In genomic region chr11:43790444-43790794, GRCh38 we compare ENCODE assay signal across 2 cellular contexts.
A peak's percentile ranks its signal among the peaks of the same experiment; 100 is the strongest.
TF ChIP-seq lines count a peak whose summit lies in the region.

No MANE protein-coding gene starts in this region.

TF ChIP-seq in A549, 52 proteins besides CTCF, POLR2A, EP300 and RAD21:
- TF ChIP-seq CEBPB (IDR thresholded peaks at IDR 0.05) = no peak
TF ChIP-seq in A549: peak in this region for 0.

TF ChIP-seq in IMR-90, 13 proteins besides CTCF, POLR2A, EP300 and RAD21:
- no peak for TF ChIP-seq BHLHE40 (IDR thresholded peaks at IDR 0.05; ENCODE audit: low read depth, low read length)
- peak; percentile 72 for TF ChIP-seq CEBPB (IDR thresholded peaks at IDR 0.05; ENCODE audit: low read depth, low read length)
- TF ChIP-seq USF2 (IDR thresholded peaks at IDR 0.05; ENCODE audit: low read depth, low read length) = no peak
